ENCODE assay signal across 25 cellular contexts in genomic region chr11:61515686-61516085, GRCh38. TPM values are rescaled to one million over a fixed set of nuclear protein-coding genes. Genes with fewer than 3 reads are reported as not detected.
"Had no signal": no experiment of that assay in that cellular context is flagged by ENCODE, and none has a peak within 500 bp of the region (broad histone marks: within the 10 kb centered on the region; RNA-seq: fewer than 3 reads in every experiment).

No MANE protein-coding gene starts in this region.

- H3K27ac ChIP-seq: colonic mucosa, epithelial cell of prostate, gastrocnemius medialis, parathyroid adenoma, right lobe of liver, upper lobe of left lung had no signal

- H3K9me3 Mint-ChIP-seq: dendritic cell treated with granulocyte-macrophage colony-stimulating factor and Interleukin-4, amounts not matched to agents 40 ng/mL and 50 ng/mL, for 4 days; endodermal cell; memory B cell; mesothelial cell of epicardium; naive B cell; natural killer cell treated with Interleukin-12 subunit alpha and Interleukin-12 subunit beta and Interleukin-15 and Interleukin-18, amount 100 ng/mL, for 72 hours; neural crest cell; stimulated activated naive CD8-positive, alpha-beta T cell treated with anti-CD3 and anti-CD28 coated beads, Interleukin-15, amount 100 ng/mL, for 72 hours had no signal

- H3K36me3 ChIP-seq: colonic mucosa, gastrocnemius medialis, right lobe of liver, tibial artery, upper lobe of left lung had no signal

- H3K9me3 ChIP-seq: colonic mucosa, gastrocnemius medialis, mucosa of descending colon, right lobe of liver, tibial artery, upper lobe of left lung had no signal

- DNase-seq: colonic mucosa; effector CD8-positive, alpha-beta T cell; foreskin fibroblast; gastrocnemius medialis; mucosa of descending colon; naive B cell; right lobe of liver; small intestine; stimulated activated CD4-positive, alpha-beta T cell treated with anti-CD3 and anti-CD28 coated beads, Interleukin-2, amount 100 ng/mL, for 48 hours; stimulated activated naive CD4-positive, alpha-beta T cell; stimulated activated naive CD8-positive, alpha-beta T cell treated with anti-CD3 and anti-CD28 coated beads, Interleukin-15, amount 100 ng/mL, for 72 hours; tibial artery had no signal

- H3K79me2 ChIP-seq: parathyroid adenoma had no signal

- H3K4me3 ChIP-seq: colonic mucosa, gastrocnemius medialis, lung, mucosa of descending colon, right lobe of liver, upper lobe of left lung had no signal

- H3K27ac Mint-ChIP-seq: dendritic cell treated with granulocyte-macrophage colony-stimulating factor and Interleukin-4, amounts not matched to agents 40 ng/mL and 50 ng/mL, for 4 days; endodermal cell; memory B cell; mesothelial cell of epicardium; naive B cell; progenitor cell of endocrine pancreas had no signal

- ATAC-seq: esophagus mucosa; mucosa of descending colon; natural killer cell treated with Interleukin-12 subunit alpha and Interleukin-12 subunit beta and Interleukin-15 and Interleukin-18, amount 100 ng/mL, for 72 hours had no signal

- H3K9ac ChIP-seq: parathyroid adenoma had no signal

- H3K4me3 Mint-ChIP-seq: endodermal cell; memory B cell; mesothelial cell of epicardium; natural killer cell treated with Interleukin-12 subunit alpha and Interleukin-12 subunit beta and Interleukin-15 and Interleukin-18, amount 100 ng/mL, for 72 hours; neural crest cell had no signal

- H3K36me3 Mint-ChIP-seq: memory B cell; mesothelial cell of epicardium; naive B cell; natural killer cell treated with Interleukin-12 subunit alpha and Interleukin-12 subunit beta and Interleukin-15 and Interleukin-18, amount 100 ng/mL, for 72 hours had no signal

- H3K4me1 ChIP-seq: colonic mucosa, gastrocnemius medialis, right lobe of liver had no signal

- H3K27me3 ChIP-seq: colonic mucosa, right lobe of liver had no signal

RNA-seq across cellular contexts. Expression of gene LRRC10B, which starts 7.1 kb away (rescaled TPM):
- total RNA-seq: natural killer cell treated with Interleukin-12 subunit alpha and Interleukin-12 subunit beta and Interleukin-15 and Interleukin-18, amount 100 ng/mL, for 72 hours; right lobe of liver had no signal
- polyA plus RNA-seq: keratinocyte had no signal
